ENCODE assay signal across 8 cellular contexts in genomic region chr14:73786632-73786941, GRCh38.
DNase-seq lines count a peak whose midpoint lies in the region; TF ChIP-seq lines count a peak whose summit lies in the region.

No MANE protein-coding gene starts in this region.

- H3K9me3 ChIP-seq in HUES64 (ENCODE audit: insufficient read depth, low read depth, low read length) (no peaks in the 10 kb centered on the region), ascending aorta (no peaks in the 10 kb centered on the region), spleen (no peaks in the 10 kb centered on the region)

- intact Hi-C loops in ascending aorta (cut with DNase I) (loop anchor here (1.0 to 5.0 kb wide), 4 partner anchors 26 to 101 kb away; partner anchors contain the start of gene ZNF410), spleen (cut with DNase I; ENCODE audit: low total_unique reads) (loop anchor here (5.0 to 10.0 kb wide), 2 partner anchors 34 to 52 kb away; no protein-coding TSS in a partner anchor)

- H3K27ac ChIP-seq in HUES64 (ENCODE audit: low read depth, low read length) (no peak overlapping the region; the same call in 1 of the 2 replicates), ascending aorta (peak overlapping the region; percentile 98), spleen (peak overlapping the region; percentile 94 to 99 (median 97))

- H3K4me3 ChIP-seq in HUES64 (ENCODE audit: low read length) (peak overlapping the region; percentile 60), ascending aorta (peak overlapping the region; percentile 87 to 89), spleen (peak overlapping the region; percentile 68 to 94 (median 72))

- H3K36me3 ChIP-seq in HUES64 (ENCODE audit: insufficient read depth, low read length) (no peaks in the 10 kb centered on the region), ascending aorta (no peaks in the 10 kb centered on the region), spleen (peaks cover 0 to 3% (median 0%) of the 10 kb centered on the region in 6 donors)

- H3K27me3 ChIP-seq in HUES64 (ENCODE audit: insufficient read depth, low read length) = peaks cover 90% of the 10 kb centered on the region
- H3K27me3 ChIP-seq in ascending aorta = no peaks in the 10 kb centered on the region
- no peaks in the 10 kb centered on the region for H3K27me3 ChIP-seq in spleen (replicated peaks in 1 of 7)

- peak overlapping the region; percentile 71 for H3K9ac ChIP-seq in HUES64 (ENCODE audit: low read depth, low read length)

- TF ChIP-seq CTCF in ascending aorta (IDR thresholded peaks at IDR 0.05) (no peak), spleen (IDR thresholded peaks at IDR 0.05 in 8 of 11, conservative IDR thresholded peaks at IDR 0.05 in 3 of 11) (no peak)

- H3K4me1 ChIP-seq in HUES64 (ENCODE audit: insufficient read depth, low read length) (peaks cover 42% of the 10 kb centered on the region), ascending aorta (peaks cover 37 to 66% of the 10 kb centered on the region in 2 donors), spleen (peaks cover 47 to 89% (median 71%) of the 10 kb centered on the region in 6 donors)

- TF ChIP-seq POLR2A in spleen (IDR thresholded peaks at IDR 0.05) = no peak

- peak; percentile 36 to 38 for DNase-seq in activated CD4-positive, alpha-beta T cell treated with anti-CD3 and anti-CD28 coated beads, Interleukin-2, amount 50 U/mL, for 48 hours
- no peak for DNase-seq in activated CD4-positive, alpha-beta T cell treated with anti-CD3 and anti-CD28 coated beads for 1 hour
- DNase-seq in ascending aorta (ENCODE audit: low spot score in 2 of 2) (no peak), iPS-NIHi7 (ENCODE audit: extremely low spot score) (peak; percentile 69), spleen (no peak), NCI-H2227 treated with DMSO at 0.1 percent for 48 hours (lab: John Stamatoyannopoulos, UW) (no peak), NCI-H2081 treated with DMSO at 0.1 percent for 48 hours (lab: John Stamatoyannopoulos, UW) (no peak)

- under 1% methylated on average over 23 of the region's 23 CpGs for WGBS in HUES64
- WGBS in spleen, 5 donors = 0 to 3% (median 1%) methylated on average over 8 to 23 of the region's 23 CpGs

Comparison
In these comparisons a context has a peak if more than half of its experiments do, and no peak if none do; other contexts are left out.
1. DNase-seq: peak in activated CD4-positive, alpha-beta T cell treated with anti-CD3 and anti-CD28 coated beads, Interleukin-2, amount 50 U/mL, for 48 hours (2 of 2) and iPS-NIHi7 (single experiment); none in activated CD4-positive, alpha-beta T cell treated with anti-CD3 and anti-CD28 coated beads for 1 hour (single experiment), ascending aorta (0 of 2), spleen (single experiment), NCI-H2227 treated with DMSO at 0.1 percent for 48 hours (single experiment) and NCI-H2081 treated with DMSO at 0.1 percent for 48 hours (single experiment).
2. Peak in every context shown above with its lines, with median percentiles within 50 percentile points of each other: H3K4me3 ChIP-seq.